In genomic region chr7:23597064-23597907, GRCh38 we compare ENCODE assay signal across 1 cellular context.
TF ChIP-seq lines count a peak whose summit lies in the region.

TSS of gene CCDC126 (plus strand) at chr7:23597382. CDS start at chr7:23611316, 13,934 bp downstream.

TF ChIP-seq in WTC11, 78 proteins besides CTCF, POLR2A, EP300 and RAD21 (continued from another document and continues in another):
- TF ChIP-seq SMAD3 (CRISPR knock-in tag; IDR thresholded peaks at IDR 0.05; ENCODE audit: borderline replicate concordance) (peak; percentile 78), TEAD4 (CRISPR knock-in tag; IDR thresholded peaks at IDR 0.05) (no peak), TP53 (CRISPR knock-in tag; IDR thresholded peaks at IDR 0.05) (peak; percentile 94), MAX (CRISPR knock-in tag; IDR thresholded peaks at IDR 0.05) (peak; percentile 100), HMGA2 (CRISPR knock-in tag; IDR thresholded peaks at IDR 0.05) (no peak), USF2 (CRISPR knock-in tag; IDR thresholded peaks at IDR 0.05) (peak; percentile 89), GABPB1 (CRISPR knock-in tag; IDR thresholded peaks at IDR 0.05) (peak; percentile 80), RORB (CRISPR knock-in tag; IDR thresholded peaks at IDR 0.05) (no peak), NFE2L1 (CRISPR knock-in tag; IDR thresholded peaks at IDR 0.05) (peak; percentile 97; the same call in 1 of the 2 replicates), SMAD4 (CRISPR knock-in tag; IDR thresholded peaks at IDR 0.05) (no peak), ZMAT4 (CRISPR knock-in tag; IDR thresholded peaks at IDR 0.05) (no peak), TCF7 (CRISPR knock-in tag; IDR thresholded peaks at IDR 0.05; ENCODE audit: low read depth) (peak; percentile 78; the same call in 1 of the 2 replicates), HMGXB4 (CRISPR knock-in tag; IDR thresholded peaks at IDR 0.05) (peak; percentile 83), EMX1 (CRISPR knock-in tag; IDR thresholded peaks at IDR 0.05) (no peak), TEAD1 (CRISPR knock-in tag; IDR thresholded peaks at IDR 0.05) (peak; percentile 93), ZBTB21 (CRISPR knock-in tag; IDR thresholded peaks at IDR 0.05; ENCODE audit: borderline replicate concordance) (peak; percentile 94), ZNF512 (CRISPR knock-in tag; IDR thresholded peaks at IDR 0.05; ENCODE audit: borderline replicate concordance) (no peak), ATF2 (CRISPR knock-in tag; IDR thresholded peaks at IDR 0.05; ENCODE audit: borderline replicate concordance, low read depth) (no peak), USF1 (CRISPR knock-in tag; IDR thresholded peaks at IDR 0.05) (peak; percentile 92), ZNF423 (CRISPR knock-in tag; IDR thresholded peaks at IDR 0.05) (no peak), AR (CRISPR knock-in tag; IDR thresholded peaks at IDR 0.05) (no peak), PRRX2 (CRISPR knock-in tag; IDR thresholded peaks at IDR 0.05) (no peak), AFF4 (CRISPR knock-in tag; IDR thresholded peaks at IDR 0.05; ENCODE audit: borderline replicate concordance) (no peak), ZNF425 (CRISPR knock-in tag; conservative IDR thresholded peaks at IDR 0.05) (no peak), KAT7 (CRISPR knock-in tag; IDR thresholded peaks at IDR 0.05; ENCODE audit: borderline replicate concordance) (peak; percentile 62; the same call in 1 of the 2 replicates), PRDM15 (CRISPR knock-in tag; IDR thresholded peaks at IDR 0.05) (peak; percentile 74), ZNF396 (CRISPR knock-in tag; IDR thresholded peaks at IDR 0.05; ENCODE audit: borderline replicate concordance) (no peak), FOXP4 (CRISPR knock-in tag; IDR thresholded peaks at IDR 0.05) (peak; percentile 88; the same call in 1 of the 2 replicates), SOX15 (CRISPR knock-in tag; IDR thresholded peaks at IDR 0.05) (no peak), SP1 (CRISPR knock-in tag; conservative IDR thresholded peaks at IDR 0.05) (peak; percentile 85), ELF4 (CRISPR knock-in tag; IDR thresholded peaks at IDR 0.05; ENCODE audit: low read depth) (peak; percentile 91), FOXJ3 (CRISPR knock-in tag; IDR thresholded peaks at IDR 0.05; ENCODE audit: borderline replicate concordance) (peak; percentile 62; the same call in 1 of the 2 replicates)
